Comparison of ENCODE assay signal across 8 cellular contexts in the genomic region with DNA sequence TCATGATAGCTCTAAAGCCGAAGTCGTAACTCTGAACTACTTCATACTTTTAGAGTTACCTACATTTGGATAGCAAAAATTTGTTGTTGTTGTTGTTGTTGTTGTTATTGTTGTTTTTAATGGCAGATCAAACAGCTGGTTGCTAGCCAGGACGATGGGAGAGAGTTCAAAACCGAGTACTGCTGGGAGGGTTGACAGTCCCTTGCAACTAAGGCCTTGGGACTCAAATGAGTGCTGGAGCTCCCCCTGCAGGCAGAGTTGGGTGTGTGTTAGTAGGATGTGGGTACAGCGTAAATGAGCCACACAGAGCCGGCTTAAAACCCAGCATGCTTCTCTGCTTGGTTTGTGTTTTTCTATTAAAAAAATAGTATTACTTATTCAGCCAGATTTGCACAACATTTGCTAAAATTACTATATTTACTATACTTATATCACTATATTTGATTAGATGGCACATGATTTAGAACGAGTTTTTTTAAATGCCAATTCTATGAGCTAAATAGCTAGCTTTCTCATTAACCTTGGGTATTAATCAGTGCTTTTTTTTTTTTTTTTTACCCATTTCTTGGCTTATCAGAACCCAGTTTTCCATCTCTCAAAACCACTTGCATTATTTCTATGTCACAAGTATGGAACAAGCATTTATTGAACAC.
DNase-seq lines count a peak whose midpoint lies in the region; ATAC-seq and TF ChIP-seq lines count a peak whose summit lies in the region.

No MANE protein-coding gene starts in this region.

- H3K79me2 ChIP-seq in OCI-LY7 (ENCODE audit: insufficient read depth, low read depth, low read length): no peaks in the 10 kb centered on the region

- H3K9me3 Mint-ChIP-seq in naive thymus-derived CD8-positive, alpha-beta T cell: no peaks in the 10 kb centered on the region
- H3K9me3 Mint-ChIP-seq in stimulated activated naive B cell treated with anti-CD40 and anti-IgM and Interleukin-4, amounts not matched to agents 10 μg/mL and 1 μg/mL and 100 μg/mL, for 72 hours: peaks cover 0 to 2% of the 10 kb centered on the region in 2 donors

- H3K4me1 Mint-ChIP-seq in naive thymus-derived CD8-positive, alpha-beta T cell: peaks cover 0 to 5% (median 1%) of the 10 kb centered on the region in 4 donors
- H3K4me1 Mint-ChIP-seq in stimulated activated naive B cell treated with anti-CD40 and anti-IgM and Interleukin-4, amounts not matched to agents 10 μg/mL and 1 μg/mL and 100 μg/mL, for 72 hours: no peaks in the 10 kb centered on the region

- TF ChIP-seq CTCF in OCI-LY7 (conservative IDR thresholded peaks at IDR 0.05; ENCODE audit: low read length): peak; percentile 96

- in situ Hi-C loops in KBM-7 (cut with MboI; ENCODE audit: low pct_unique_long_range_greater_than_20kb, low sequenced_read_pairs): loop anchor here (25.0 kb wide), 1 partner anchor 296 kb away; a partner anchor contains a TSS

- ATAC-seq in GM21526 (IDR thresholded peaks at IDR 0.05; ENCODE audit: low FRiP score, unreplicated experiment) (peak; percentile 69), esophagus mucosa (peak; percentile 85)
- peak; percentile 100 for ATAC-seq in naive thymus-derived CD8-positive, alpha-beta T cell
- ATAC-seq in stimulated activated naive B cell treated with anti-CD40 and anti-IgM and Interleukin-4, amounts not matched to agents 10 μg/mL and 1 μg/mL and 100 μg/mL, for 72 hours (replicated peaks): peak; percentile 97 to 98

- no peak overlapping the region for H3K4me3 ChIP-seq in OCI-LY7 (ENCODE audit: low read depth, low read length, poor library complexity, severe bottlenecking)

- no peaks in the 10 kb centered on the region for H3K27me3 Mint-ChIP-seq in naive thymus-derived CD8-positive, alpha-beta T cell
- H3K27me3 Mint-ChIP-seq in stimulated activated naive B cell treated with anti-CD40 and anti-IgM and Interleukin-4, amounts not matched to agents 10 μg/mL and 1 μg/mL and 100 μg/mL, for 72 hours: peaks cover 5 to 6% of the 10 kb centered on the region in 2 donors

- peak overlapping the region in 1 of 10 donors; percentile 57 for H3K27ac Mint-ChIP-seq in naive thymus-derived CD8-positive, alpha-beta T cell
- H3K27ac Mint-ChIP-seq in stimulated activated naive B cell treated with anti-CD40 and anti-IgM and Interleukin-4, amounts not matched to agents 10 μg/mL and 1 μg/mL and 100 μg/mL, for 72 hours: no peak overlapping the region

- peak; percentile 29 for DNase-seq in DMS153 (lab: John Stamatoyannopoulos, UW)
- DNase-seq in KBM-7: peak; percentile 81
- peak; percentile 82 for DNase-seq in OCI-LY7 (ENCODE audit: low spot score)
- DNase-seq in activated T-cell treated with anti-CD3 and anti-CD28 coated beads for 1 hour (ENCODE audit: low read depth): peak; percentile 84
- DNase-seq in naive thymus-derived CD8-positive, alpha-beta T cell: peak; percentile 63 to 90 (median 78)
- peak; percentile 63 for DNase-seq in stimulated activated naive B cell treated with anti-CD40 and anti-IgM and Interleukin-4, amounts not matched to agents 10 μg/mL and 1 μg/mL and 100 μg/mL, for 72 hours

- no TSS peak for BruUV-seq in OCI-LY7 (replicated peaks; lab: Mats Ljungman, UMichigan)

- H3K27ac ChIP-seq in OCI-LY7 (ENCODE audit: low read depth, low read length, poor library complexity, severe bottlenecking): no peak overlapping the region

- no peaks in the 10 kb centered on the region for H3K9me2 ChIP-seq in OCI-LY7 (ENCODE audit: insufficient read depth, low read length)

- H3K4me3 Mint-ChIP-seq in naive thymus-derived CD8-positive, alpha-beta T cell: no peak overlapping the region
- H3K4me3 Mint-ChIP-seq in stimulated activated naive B cell treated with anti-CD40 and anti-IgM and Interleukin-4, amounts not matched to agents 10 μg/mL and 1 μg/mL and 100 μg/mL, for 72 hours: no peak overlapping the region

- no peaks in the 10 kb centered on the region for H3K4me1 ChIP-seq in OCI-LY7 (ENCODE audit: insufficient read depth, low read length, poor library complexity, severe bottlenecking)

- no peaks in the 10 kb centered on the region for H3K36me3 ChIP-seq in OCI-LY7 (ENCODE audit: insufficient read depth, low read length)

- POLR2A ChIA-PET in OCI-LY7 (lab: Charles Lee): interaction anchor here (0.7 to 1.7 kb wide), 3 partner anchors 11 to 304 kb away, joined by 3 to 5 read pairs (median 4); no protein-coding TSS in a partner anchor
- POLR2A ChIA-PET in naive thymus-derived CD8-positive, alpha-beta T cell (lab: Charles Lee): interaction anchor here (0.6 kb wide), 1 partner anchor 1136 kb away, joined by 3 read pairs; no protein-coding TSS in a partner anchor

- CTCF ChIA-PET in OCI-LY7 (lab: Charles Lee; ENCODE audit: unreplicated experiment): interaction anchor here (1.0 to 1.1 kb wide), 2 partner anchors 304 to 306 kb away, joined by 3 to 6 read pairs; a partner anchor contains a TSS

- peak overlapping the region; percentile 55; the same call in 1 of the 2 replicates for H2AFZ ChIP-seq in OCI-LY7 (ENCODE audit: low read length)

- H3K4me2 ChIP-seq in OCI-LY7 (ENCODE audit: low read length): no peak overlapping the region

- intact Hi-C loops in OCI-LY7 (cut with micrococcal nuclease; ENCODE audit: unreplicated experiment): loop anchor here (1.0 to 5.0 kb wide), 2 partner anchors 305 to 446 kb away; no protein-coding TSS in a partner anchor

- H3K9me3 ChIP-seq in OCI-LY7 (ENCODE audit: low read length): no peaks in the 10 kb centered on the region

- H4K20me1 ChIP-seq in OCI-LY7 (ENCODE audit: insufficient read depth, low read length): no peaks in the 10 kb centered on the region

- no peaks in the 10 kb centered on the region for H3K36me3 Mint-ChIP-seq in naive thymus-derived CD8-positive, alpha-beta T cell
- H3K36me3 Mint-ChIP-seq in stimulated activated naive B cell treated with anti-CD40 and anti-IgM and Interleukin-4, amounts not matched to agents 10 μg/mL and 1 μg/mL and 100 μg/mL, for 72 hours: no peaks in the 10 kb centered on the region

Comparison
In these comparisons a context has a peak if more than half of its experiments do, and no peak if none do; other contexts are left out.
1. DNase-seq: peak in every context shown above with its lines; median percentile 84 in activated T-cell treated with anti-CD3 and anti-CD28 coated beads for 1 hour; 82 in OCI-LY7; 81 in KBM-7; 78 in naive thymus-derived CD8-positive, alpha-beta T cell; 63 in stimulated activated naive B cell treated with anti-CD40 and anti-IgM and Interleukin-4, amounts not matched to agents 10 μg/mL and 1 μg/mL and 100 μg/mL, for 72 hours; 29 in DMS153.